ENCODE assay signal across 1 cellular context in genomic region chr10:97823734-97824133, GRCh38.
TF ChIP-seq lines count a peak whose summit lies in the region.

No MANE protein-coding gene starts in this region.

TF ChIP-seq in K562, 482 proteins besides CTCF, POLR2A, EP300 and RAD21 (continued from another document):
- TF ChIP-seq PHF8 (IDR thresholded peaks at IDR 0.05; ENCODE audit: borderline replicate concordance, low read length) (no peak), E2F8 (IDR thresholded peaks at IDR 0.05; ENCODE audit: low read depth, partially characterized antibody) (no peak), ILF3 (IDR thresholded peaks at IDR 0.05; ENCODE audit: borderline replicate concordance) (no peak), POLR3G (IDR thresholded peaks at IDR 0.05; ENCODE audit: extremely low read depth, insufficient read length, insufficient replicate concordance) (no peak), MED1 (CRISPR knock-in tag; IDR thresholded peaks at IDR 0.05; ENCODE audit: borderline replicate concordance) (no peak), ZNF217 (CRISPR knock-in tag; IDR thresholded peaks at IDR 0.05) (no peak), SREBF2 (CRISPR knock-in tag; IDR thresholded peaks at IDR 0.05) (no peak), KDM5B (IDR thresholded peaks at IDR 0.05; ENCODE audit: insufficient replicate concordance, low read depth, low read length) (no peak), ZNF766 (CRISPR knock-in tag; conservative IDR thresholded peaks at IDR 0.05) (no peak), EHMT2 (IDR thresholded peaks at IDR 0.05) (no peak), CREBBP (IDR thresholded peaks at IDR 0.05; ENCODE audit: low read depth, low read length) (no peak), E2F6 (IDR thresholded peaks at IDR 0.05; ENCODE audit: borderline replicate concordance in 1 of 2, extremely low read depth in 1 of 2, insufficient read depth in 1 of 2, insufficient read length in 1 of 2, low read depth in 1 of 2, low read length in 1 of 2, poor library complexity in 1 of 2, severe bottlenecking in 1 of 2) (no peak), ZNF384 (IDR thresholded peaks at IDR 0.05; ENCODE audit: low read depth, low read length) (no peak), RAD51 (IDR thresholded peaks at IDR 0.05; ENCODE audit: borderline replicate concordance, low read depth) (no peak), NR2C1 (IDR thresholded peaks at IDR 0.05) (no peak), NR2C1 (tag; IDR thresholded peaks at IDR 0.05) (no peak)
